In the genomic region with DNA sequence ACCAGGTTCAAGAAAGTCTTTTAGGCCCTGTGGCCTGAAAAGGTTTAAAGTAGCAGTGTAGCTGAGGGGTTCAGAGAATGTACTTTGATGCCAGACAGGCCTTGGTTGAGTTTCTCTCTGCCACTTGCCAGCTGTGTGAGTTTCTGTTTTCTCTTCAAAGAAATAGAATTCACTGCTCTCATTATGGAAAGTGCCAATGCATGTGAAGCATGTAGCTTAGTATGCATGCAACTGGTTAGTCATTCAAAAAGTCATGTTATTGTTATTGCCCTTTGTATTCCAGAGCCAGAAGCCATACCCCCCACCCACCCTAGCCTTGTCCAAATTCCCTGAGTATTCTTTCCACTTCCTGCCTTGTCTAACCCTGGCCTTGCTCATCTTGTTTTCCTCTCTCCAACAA, we compare ENCODE assay signal across 25 cellular contexts.
A peak's percentile ranks its signal among the peaks of the same experiment; 100 is the strongest.
DNase-seq lines count a peak whose midpoint lies in the region; FAIRE-seq and TF ChIP-seq lines count a peak whose summit lies in the region.
"Had no signal": no experiment of that assay in that cellular context is flagged by ENCODE, and none has a peak within 500 bp of the region (broad histone marks: within the 10 kb centered on the region; RNA-seq: fewer than 3 reads in every experiment).

No MANE protein-coding gene starts in this region.

- TF ChIP-seq POLR2A in H54 (IDR thresholded peaks at IDR 0.05; ENCODE audit: low read depth, low read length), result no peak

- H3K27ac Mint-ChIP-seq in HFFc6, result peak overlapping the region; percentile 7; the same call in 1 of the 2 replicates
- H3K27ac Mint-ChIP-seq: nephron progenitor cell had no signal

- H3K9me2 ChIP-seq in PC-9 (ENCODE audit: insufficient read depth), result no peaks in the 10 kb centered on the region

- H3K36me3 Mint-ChIP-seq in HFFc6 (ENCODE audit: low read depth), result no peaks in the 10 kb centered on the region

- POLR2A ChIA-PET in PC-9 (lab: Charles Lee; ENCODE audit: unreplicated experiment), result no interaction called here

- H3K27ac ChIP-seq in keratinocyte (ENCODE audit: control insufficient read depth, insufficient read depth, low read length) (peak overlapping the region; percentile 42), PC-9 (no peak overlapping the region)
- H3K27ac ChIP-seq: prostate gland, upper lobe of left lung, VCaP had no signal

- no peaks in the 10 kb centered on the region; the same call in 1 of the 2 replicates for H3K27me3 Mint-ChIP-seq in HFFc6 (ENCODE audit: insufficient read depth)
- H3K27me3 Mint-ChIP-seq: central memory CD8-positive, alpha-beta T cell had no signal

- H2AFZ ChIP-seq in keratinocyte (ENCODE audit: control insufficient read depth, low read length), result peak overlapping the region; percentile 24
- no peak overlapping the region for H2AFZ ChIP-seq in PC-9

- H3K79me2 ChIP-seq in keratinocyte (ENCODE audit: control insufficient read depth, insufficient read depth, low read length) (no peaks in the 10 kb centered on the region), PC-9 (ENCODE audit: low read depth) (no peaks in the 10 kb centered on the region)

- FAIRE-seq in bronchial epithelial cell (lab: Jason Lieb, UNC) (no peak), keratinocyte (lab: Jason Lieb, UNC) (peak; percentile 68), H54 (lab: Jason Lieb, UNC) (no peak)
- FAIRE-seq: A204.1, GM12891, K562 had no signal

- no peak overlapping the region for H3K4me3 Mint-ChIP-seq in HFFc6
- H3K4me3 Mint-ChIP-seq: central memory CD8-positive, alpha-beta T cell; nephron progenitor cell had no signal

- DNase-seq in AG08395 (ENCODE audit: low spot score) (peak; percentile 20), HFFc6 (no peak), bronchial epithelial cell (ENCODE audit: low read depth) (peak; percentile 40), keratinocyte (ENCODE audit: low read depth, low spot score) (no peak), Kasumi-1 (lab: John Stamatoyannopoulos, UW) (no peak), H54 (ENCODE audit: insufficient read length, low spot score) (no peak), GM03348 (ENCODE audit: low spot score) (no peak), PC-9 (no peak)
- DNase-seq: activated CD4-positive, alpha-beta T cell treated with anti-CD3 and anti-CD28 coated beads, Interleukin-2, amount 50 U/mL, for 4 hours; activated gamma-delta T cell; C1 segment of cervical spinal cord; GDM1; hypothalamus; NCI-H2029; nephron progenitor cell; Right ventricle myocardium superior; stimulated activated CD4-positive, alpha-beta T cell treated with anti-CD3 and anti-CD28 coated beads, Interleukin-4, amount 100 ng/mL, for 24 hours; upper lobe of left lung had no signal

- no TSS peak for BruUV-seq in PC-9 (replicated peaks; lab: Mats Ljungman, UMichigan)

- no peak overlapping the region for H3K9ac ChIP-seq in keratinocyte (ENCODE audit: control insufficient read depth, extremely low read depth, insufficient read depth, low read length)

- CTCF ChIA-PET in PC-9 (lab: Charles Lee), result no interaction called here

- H3K4me3 ChIP-seq in bronchial epithelial cell (ENCODE audit: low read depth, low read length), result no peak overlapping the region
- H3K4me3 ChIP-seq in keratinocyte (ENCODE audit: control insufficient read depth in 2 of 3, extremely low read depth in 1 of 3, insufficient read depth in 2 of 3, low read depth in 1 of 3, low read length in 3 of 3), result no peak overlapping the region
- H3K4me3 ChIP-seq in PC-9, result no peak overlapping the region
- H3K4me3 ChIP-seq: K562, prostate gland, smooth muscle cell, upper lobe of left lung had no signal

- 0 out of 2 replicates have a peak, but pooled peaks cover 4% of the 10 kb centered on the region for H3F3A ChIP-seq in PC-9 (ENCODE audit: insufficient read depth, low read depth)

- H3K36me3 ChIP-seq in bronchial epithelial cell (ENCODE audit: control insufficient read depth, insufficient read depth, low read length) (no peaks in the 10 kb centered on the region), keratinocyte (ENCODE audit: control insufficient read depth in 2 of 2, extremely low read depth in 1 of 2, insufficient read depth in 2 of 2, low read length in 2 of 2) (no peaks in the 10 kb centered on the region), PC-9 (ENCODE audit: low read depth) (peaks cover 4% of the 10 kb centered on the region; the same call in 1 of the 2 replicates)
- H3K36me3 ChIP-seq: prostate gland, upper lobe of left lung had no signal

- H3K4me1 ChIP-seq in keratinocyte (ENCODE audit: control insufficient read depth, extremely low read depth, insufficient read depth, low read length), result peaks cover 12% of the 10 kb centered on the region
- peaks cover 24% of the 10 kb centered on the region for H3K4me1 ChIP-seq in PC-9 (replicated peaks; ENCODE audit: insufficient read depth)
- H3K4me1 ChIP-seq: prostate gland had no signal

- no peak for TF ChIP-seq CTCF in HFFc6 (IDR thresholded peaks at IDR 0.05)
- no peak for TF ChIP-seq CTCF in bronchial epithelial cell (IDR thresholded peaks at IDR 0.05; ENCODE audit: insufficient read depth, low read length, severe bottlenecking)
- TF ChIP-seq CTCF in keratinocyte (optimal IDR thresholded peaks at IDR 0.05 in 1 of 3, IDR thresholded peaks at IDR 0.05 in 1 of 3, conservative IDR thresholded peaks at IDR 0.05 in 1 of 3; ENCODE audit: extremely low read depth in 1 of 3, insufficient read depth in 2 of 3, low read length in 3 of 3), result no peak
- TF ChIP-seq CTCF in PC-9 (conservative IDR thresholded peaks at IDR 0.05), result no peak

- no peaks in the 10 kb centered on the region for H3K27me3 ChIP-seq in bronchial epithelial cell (ENCODE audit: control insufficient read depth, insufficient read depth, low read length)
- H3K27me3 ChIP-seq in keratinocyte (ENCODE audit: control insufficient read depth, extremely low read depth, insufficient read depth, low read length), result no peaks in the 10 kb centered on the region
- H3K27me3 ChIP-seq in PC-9 (ENCODE audit: insufficient read depth, low read depth), result no peaks in the 10 kb centered on the region
- H3K27me3 ChIP-seq: upper lobe of left lung had no signal

- H3K9me3 Mint-ChIP-seq in HFFc6, result no peaks in the 10 kb centered on the region
- H3K9me3 Mint-ChIP-seq: central memory CD8-positive, alpha-beta T cell; nephron progenitor cell had no signal

- H3K4me1 Mint-ChIP-seq in HFFc6 (ENCODE audit: low read depth), result peaks cover 32% of the 10 kb centered on the region

- H3K4me2 ChIP-seq in keratinocyte (ENCODE audit: control insufficient read depth, extremely low read depth, insufficient read depth, low read depth, low read length) (peak overlapping the region; percentile 23), PC-9 (no peak overlapping the region)
- H3K4me2 ChIP-seq: smooth muscle cell had no signal

- dilution Hi-C loops in keratinocyte (cut with MboI; ENCODE audit: extremely low pct_ligation_motif_present, low sequenced_read_pairs), result no loop called here

- intact Hi-C loops in PC-9 (cut with micrococcal nuclease; ENCODE audit: unreplicated experiment), result no loop called here

- H4K20me1 ChIP-seq in keratinocyte (ENCODE audit: control insufficient read depth, extremely low read depth, insufficient read depth, low read length) (no peaks in the 10 kb centered on the region), PC-9 (ENCODE audit: insufficient read depth) (no peaks in the 10 kb centered on the region)

- H3K9me1 ChIP-seq in keratinocyte (ENCODE audit: control insufficient read depth, extremely low read depth, insufficient read depth, low read length), result no peaks in the 10 kb centered on the region

- H3K9me3 ChIP-seq in keratinocyte (ENCODE audit: control insufficient read depth, low read depth, low read length), result no peaks in the 10 kb centered on the region
- H3K9me3 ChIP-seq in PC-9 (ENCODE audit: insufficient read depth, low read depth), result peaks cover 4% of the 10 kb centered on the region; the same call in 1 of the 2 replicates
- H3K9me3 ChIP-seq: prostate gland, upper lobe of left lung had no signal

Comparison
In these comparisons a context has a peak if more than half of its experiments do, and no peak if none do; other contexts are left out.
1. DNase-seq: peak in AG08395 (single experiment) and bronchial epithelial cell (single experiment); none in HFFc6 (single experiment), keratinocyte (single experiment), Kasumi-1 (0 of 2), H54 (single experiment), GM03348 (single experiment) and PC-9 (0 of 2).